In the genomic region with DNA sequence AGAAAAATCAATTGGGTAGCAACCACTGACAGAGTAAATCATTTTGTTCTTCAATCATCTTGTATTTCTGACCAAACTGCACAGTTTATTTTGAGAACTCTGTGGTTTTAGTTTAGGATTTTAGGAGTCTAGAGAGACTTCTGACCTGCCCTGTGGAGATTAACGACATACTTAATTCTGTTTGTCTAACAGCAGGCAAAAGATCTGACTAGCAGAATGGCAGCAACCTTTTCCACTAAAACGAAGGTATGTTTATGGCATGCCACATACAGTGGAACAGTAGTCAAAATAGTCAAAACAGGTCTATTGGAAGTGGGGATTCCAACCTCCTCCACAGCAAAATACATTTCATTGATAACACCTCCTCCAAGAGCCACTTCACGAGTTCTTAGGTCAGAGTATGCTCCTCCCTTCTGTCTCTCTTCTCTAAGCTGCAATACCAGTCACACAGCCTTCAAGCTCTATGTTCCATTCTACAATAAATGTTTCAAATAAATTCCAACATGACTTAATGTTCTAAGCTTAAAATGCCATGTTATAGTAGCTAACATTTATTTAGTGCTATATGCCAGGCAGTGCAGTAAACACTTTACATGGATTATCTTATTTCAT, we compare ENCODE assay signal across 17 cellular contexts.
A peak's percentile ranks its signal among the peaks of the same experiment; 100 is the strongest.
DNase-seq lines count a peak whose midpoint lies in the region; ATAC-seq, FAIRE-seq and TF ChIP-seq lines count a peak whose summit lies in the region.
"Had no signal": no experiment of that assay in that cellular context is flagged by ENCODE, and none has a peak within 500 bp of the region (broad histone marks: within the 10 kb centered on the region; RNA-seq: fewer than 3 reads in every experiment).

No MANE protein-coding gene starts in this region.

- ATAC-seq in HG03025 (IDR thresholded peaks at IDR 0.05; ENCODE audit: low FRiP score, unreplicated experiment), result no peak
- ATAC-seq: HepG2 had no signal

- no peak for TF ChIP-seq CTCF in D721Med (IDR thresholded peaks at IDR 0.05; ENCODE audit: insufficient read depth, missing control alignments)

- peak; percentile 21 for DNase-seq in DMS 273 (lab: John Stamatoyannopoulos, UW; ENCODE audit: unreplicated experiment)
- DNase-seq in DMS 273 treated with DMSO at 0.1 percent for 48 hours (lab: John Stamatoyannopoulos, UW), result no peak
- no peak for DNase-seq in D721Med (ENCODE audit: insufficient read length, low spot score)
- peak; percentile 23 for DNase-seq in NCI-H526 treated with DMSO at 0.1 percent for 48 hours (lab: John Stamatoyannopoulos, UW)
- peak; percentile 27 for DNase-seq in left kidney (ENCODE audit: low read depth, low spot score)
- DNase-seq in activated CD4-positive, alpha-beta T cell treated with anti-CD3 and anti-CD28 coated beads, Interleukin-2, amount 50 U/mL, for 48 hours, result no peak
- DNase-seq in activated CD4-positive, alpha-beta T cell treated with anti-CD3 and anti-CD28 coated beads, Interleukin-2, amount 50 U/mL, for 4 hours, result no peak
- DNase-seq: Caco-2, MM.1S, NCI-H1105, NCI-H187 treated with DMSO at 0.1 percent for 48 hours, NCI-H524 treated with DMSO at 0.1 percent for 48 hours, SHP77 treated with DMSO at 0.1 percent for 48 hours, T-helper 2 cell had no signal

- FAIRE-seq in D721Med (lab: Jason Lieb, UNC), result peak; percentile 16
- FAIRE-seq: H1, HepG2 had no signal

Comparison
In these comparisons a context has a peak if more than half of its experiments do, and no peak if none do; other contexts are left out.
1. DNase-seq: peak in DMS 273 (single experiment), NCI-H526 treated with DMSO at 0.1 percent for 48 hours (single experiment) and left kidney (single experiment); none in DMS 273 treated with DMSO at 0.1 percent for 48 hours (single experiment), D721Med (single experiment), activated CD4-positive, alpha-beta T cell treated with anti-CD3 and anti-CD28 coated beads, Interleukin-2, amount 50 U/mL, for 48 hours (0 of 2) and activated CD4-positive, alpha-beta T cell treated with anti-CD3 and anti-CD28 coated beads, Interleukin-2, amount 50 U/mL, for 4 hours (0 of 2).